ENCODE assay signal across 1 cellular context in the genomic region with DNA sequence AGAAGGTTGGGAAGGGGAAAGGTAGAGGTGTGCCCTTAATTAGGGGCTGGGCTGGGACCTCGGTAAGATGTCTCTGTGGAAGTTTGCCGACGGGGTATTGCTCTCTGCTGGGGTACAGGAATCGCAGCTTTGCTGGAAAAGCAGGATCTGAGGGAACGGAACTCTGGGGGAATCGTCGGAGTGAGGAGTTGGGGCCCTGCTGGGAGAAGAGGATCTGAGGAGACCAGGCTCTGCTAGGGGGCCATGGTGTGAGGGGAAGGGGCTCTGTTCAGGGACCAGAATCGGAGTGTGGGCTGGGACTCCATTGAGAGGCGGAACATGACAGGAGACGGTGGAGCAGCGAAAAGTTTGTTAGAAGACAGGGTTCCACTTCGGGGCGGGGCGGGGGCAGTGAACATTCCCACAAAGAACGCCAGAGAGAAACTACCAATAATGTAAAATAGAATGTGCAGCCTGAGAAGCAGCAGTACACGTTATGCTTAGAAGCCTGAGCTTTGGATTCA.
TF ChIP-seq lines count a peak whose summit lies in the region.

No MANE protein-coding gene starts in this region.

TF ChIP-seq in HEK293, 187 proteins besides CTCF, POLR2A, EP300 and RAD21 (continued from another document):
- TF ChIP-seq ZNF138 (tag by site-specific recombination; IDR thresholded peaks at IDR 0.05; ENCODE audit: borderline replicate concordance) (no peak), GLIS2 (tag by site-specific recombination; IDR thresholded peaks at IDR 0.05) (0 out of 2 replicates have a peak, but pooled peaks have one; percentile 23), RBAK (tag by site-specific recombination; IDR thresholded peaks at IDR 0.05) (no peak), ZNF394 (tag by site-specific recombination; IDR thresholded peaks at IDR 0.05; ENCODE audit: borderline replicate concordance) (no peak; the same call in 1 of the 2 replicates), ZNF10 (tag by site-specific recombination; IDR thresholded peaks at IDR 0.05) (no peak), ZNF433 (tag by site-specific recombination; IDR thresholded peaks at IDR 0.05; ENCODE audit: low read depth) (no peak), ZBTB10 (tag by site-specific recombination; IDR thresholded peaks at IDR 0.05) (peak; percentile 29; the same call in 1 of the 2 replicates), ZBTB48 (tag by site-specific recombination; IDR thresholded peaks at IDR 0.05) (peak; percentile 95), YY2 (tag by site-specific recombination; IDR thresholded peaks at IDR 0.05) (no peak), ZNF76 (tag by site-specific recombination; IDR thresholded peaks at IDR 0.05; ENCODE audit: borderline replicate concordance, low read depth) (peak; percentile 29; the same call in 1 of the 2 replicates), PRDM4 (tag by site-specific recombination; IDR thresholded peaks at IDR 0.05) (peak; percentile 29; the same call in 1 of the 2 replicates), ZNF350 (tag by site-specific recombination; IDR thresholded peaks at IDR 0.05) (no peak), ZNF558 (tag by site-specific recombination; IDR thresholded peaks at IDR 0.05) (no peak), ZNF600 (tag by site-specific recombination; IDR thresholded peaks at IDR 0.05) (0 out of 2 replicates have a peak, but pooled peaks have one; percentile 10), FEZF1 (tag by site-specific recombination; IDR thresholded peaks at IDR 0.05) (peak; percentile 5; the same call in 1 of the 2 replicates), ZNF544 (tag by site-specific recombination; IDR thresholded peaks at IDR 0.05) (no peak), ZSCAN5A (tag by site-specific recombination; IDR thresholded peaks at IDR 0.05) (no peak), HOXD13 (CRISPR knock-in tag; IDR thresholded peaks at IDR 0.05; ENCODE audit: borderline replicate concordance) (no peak)
